Comparison of ENCODE assay signal across 26 cellular contexts in the genomic region with DNA sequence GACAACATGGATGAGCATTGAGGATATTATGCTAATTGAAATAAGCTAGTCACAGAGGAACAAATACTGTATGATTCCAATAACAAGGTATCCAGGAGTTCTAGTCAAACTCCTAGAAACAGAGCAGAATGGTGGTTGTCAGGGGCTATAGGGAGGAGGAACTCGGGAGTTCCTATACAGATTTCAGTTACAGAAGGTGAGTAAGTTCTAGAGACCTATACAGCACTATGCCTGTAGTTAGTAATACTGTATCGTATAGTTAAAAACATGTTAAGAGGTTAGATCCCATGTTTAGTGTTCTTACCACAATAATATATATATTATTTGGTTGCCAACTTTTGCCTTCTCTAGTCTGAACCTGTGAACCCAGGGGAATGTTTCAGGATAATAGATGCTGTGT.
A peak's percentile ranks its signal among the peaks of the same experiment; 100 is the strongest.
DNase-seq lines count a peak whose midpoint lies in the region; ATAC-seq lines count a peak whose summit lies in the region.
"Had no signal": no experiment of that assay in that cellular context is flagged by ENCODE, and none has a peak within 500 bp of the region (broad histone marks: within the 10 kb centered on the region; RNA-seq: fewer than 3 reads in every experiment).

No MANE protein-coding gene starts in this region.

- no peaks in the 10 kb centered on the region for H3K4me1 Mint-ChIP-seq in stimulated activated memory B cell treated with anti-CD40 and anti-IgM and Interleukin-4, amounts not matched to agents 10 μg/mL and 1 μg/mL and 100 μg/mL, for 72 hours
- H3K4me1 Mint-ChIP-seq: natural killer cell had no signal

- no peaks in the 10 kb centered on the region for H3K9me3 Mint-ChIP-seq in stimulated activated memory B cell treated with anti-CD40 and anti-IgM and Interleukin-4, amounts not matched to agents 10 μg/mL and 1 μg/mL and 100 μg/mL, for 72 hours
- H3K9me3 Mint-ChIP-seq: effector memory CD8-positive, alpha-beta T cell; natural killer cell; type B pancreatic cell had no signal

- peaks cover 11% of the 10 kb centered on the region for H3K27me3 Mint-ChIP-seq in stimulated activated memory B cell treated with anti-CD40 and anti-IgM and Interleukin-4, amounts not matched to agents 10 μg/mL and 1 μg/mL and 100 μg/mL, for 72 hours
- H3K27me3 Mint-ChIP-seq: type B pancreatic cell had no signal

- H3K36me3 Mint-ChIP-seq in stimulated activated memory B cell treated with anti-CD40 and anti-IgM and Interleukin-4, amounts not matched to agents 10 μg/mL and 1 μg/mL and 100 μg/mL, for 72 hours = no peaks in the 10 kb centered on the region
- H3K36me3 Mint-ChIP-seq: mesothelial cell of epicardium, natural killer cell, type B pancreatic cell had no signal

- H3K27ac Mint-ChIP-seq in stimulated activated memory B cell treated with anti-CD40 and anti-IgM and Interleukin-4, amounts not matched to agents 10 μg/mL and 1 μg/mL and 100 μg/mL, for 72 hours = no peak overlapping the region
- H3K27ac Mint-ChIP-seq: effector memory CD8-positive, alpha-beta T cell; mesothelial cell of epicardium; natural killer cell; type B pancreatic cell had no signal

- ATAC-seq in GM18861 (IDR thresholded peaks at IDR 0.05; ENCODE audit: unreplicated experiment) (peak; percentile 32), GM19397 (IDR thresholded peaks at IDR 0.05; ENCODE audit: unreplicated experiment) (peak; percentile 44), HG02840 (IDR thresholded peaks at IDR 0.05; ENCODE audit: low FRiP score, unreplicated experiment) (peak; percentile 45), HG03378 (IDR thresholded peaks at IDR 0.05; ENCODE audit: unreplicated experiment) (peak; percentile 15)
- no peak for ATAC-seq in stimulated activated memory B cell treated with anti-CD40 and anti-IgM and Interleukin-4, amounts not matched to agents 10 μg/mL and 1 μg/mL and 100 μg/mL, for 72 hours
- ATAC-seq: effector memory CD8-positive, alpha-beta T cell; left ventricle myocardium superior; natural killer cell had no signal

- no peak overlapping the region for H3K4me3 Mint-ChIP-seq in stimulated activated memory B cell treated with anti-CD40 and anti-IgM and Interleukin-4, amounts not matched to agents 10 μg/mL and 1 μg/mL and 100 μg/mL, for 72 hours
- H3K4me3 Mint-ChIP-seq: effector memory CD8-positive, alpha-beta T cell; mesothelial cell of epicardium; natural killer cell; type B pancreatic cell had no signal

- DNase-seq in NCI-H2029 (lab: John Stamatoyannopoulos, UW) (no peak), GF-D8 (lab: John Stamatoyannopoulos, UW) (no peak)
- DNase-seq in stimulated activated CD4-positive, alpha-beta T cell treated with anti-CD3 and anti-CD28 coated beads, Interleukin-1b, Interleukin-23, amount 100 ng/mL, for 48 hours = no peak
- DNase-seq: activated CD8-positive, alpha-beta memory T cell treated with anti-CD3 and anti-CD28 coated beads for 24 hours; activated naive CD4-positive, alpha-beta T cell treated with Interleukin-2 at 50 U/mL for 16 hours; activated T-cell treated with anti-CD3 and anti-CD28 coated beads, Interleukin-2, amount 50 U/mL, for 48 hours; colonic mucosa; effector memory CD8-positive, alpha-beta T cell; esophagus squamous epithelium; gastrocnemius medialis; hypothalamus; Kasumi-1; left ventricle myocardium superior; natural killer cell; NCI-H187 treated with DMSO at 0.1 percent for 48 hours; NCI-H226; NCI-H82; ovary; SIG-M5 had no signal
